ENCODE assay signal across 1 cellular context in genomic region chr4:142567199-142567598, GRCh38.
TF ChIP-seq lines count a peak whose summit lies in the region.

No MANE protein-coding gene starts in this region.

TF ChIP-seq in GM23338, 12 proteins besides CTCF, POLR2A, EP300 and RAD21 (continued from another document):
- TF ChIP-seq REST (IDR thresholded peaks at IDR 0.05; ENCODE audit: unreplicated experiment): no peak
- TF ChIP-seq ETS1 (IDR thresholded peaks at IDR 0.05): no peak
- no peak for TF ChIP-seq POLR2AphosphoS5 (IDR thresholded peaks at IDR 0.05; ENCODE audit: low read depth)
